In genomic region chr15:66702035-66702769, GRCh38 we compare ENCODE assay signal across 1 cellular context.
TF ChIP-seq lines count a peak whose summit lies in the region.

SMAD6 (plus strand) TSS chr15:66702236; CDS start chr15:66703259, 1,023 bp downstream.

TF ChIP-seq in SK-N-SH, 30 proteins besides CTCF, POLR2A, EP300 and RAD21 (continued from another document):
- TF ChIP-seq USF1 (IDR thresholded peaks at IDR 0.05; ENCODE audit: borderline replicate concordance, low read depth) (peak; percentile 75; the same call in 1 of the 2 replicates), GABPA (IDR thresholded peaks at IDR 0.05; ENCODE audit: low read depth) (no peak), TEAD4 (IDR thresholded peaks at IDR 0.05; ENCODE audit: borderline replicate concordance, insufficient read depth) (0 out of 2 replicates have a peak, but pooled peaks have one; percentile 24), USF2 (IDR thresholded peaks at IDR 0.05; ENCODE audit: borderline replicate concordance, low read depth, low read length) (peak; percentile 14; the same call in 1 of the 2 replicates), RFX5 (IDR thresholded peaks at IDR 0.05; ENCODE audit: low read length) (no peak), MXI1 (IDR thresholded peaks at IDR 0.05; ENCODE audit: low read depth, low read length) (no peak), SMC3 (IDR thresholded peaks at IDR 0.05; ENCODE audit: low read depth, low read length) (no peak), NRF1 (IDR thresholded peaks at IDR 0.05; ENCODE audit: low read depth, low read length) (no peak), SIN3A (IDR thresholded peaks at IDR 0.05; ENCODE audit: borderline replicate concordance, low read depth, low read length) (peak; percentile 57; the same call in 1 of the 2 replicates), FOXJ3 (CRISPR knock-in tag; IDR thresholded peaks at IDR 0.05) (no peak), TCF12 (IDR thresholded peaks at IDR 0.05) (peak; percentile 46; the same call in 1 of the 2 replicates), RXRA (IDR thresholded peaks at IDR 0.05; ENCODE audit: borderline replicate concordance, low read depth) (peak; percentile 70), PBX3 (IDR thresholded peaks at IDR 0.05) (peak; percentile 78), REST (IDR thresholded peaks at IDR 0.05; ENCODE audit: low read depth, low read length) (0 out of 2 replicates have a peak, but pooled peaks have one; percentile 58), YY1 (IDR thresholded peaks at IDR 0.05; ENCODE audit: low read depth) (no peak), FOSL2 (IDR thresholded peaks at IDR 0.05; ENCODE audit: borderline replicate concordance, low read depth) (0 out of 2 replicates have a peak, but pooled peaks have one; percentile 20), MAX (IDR thresholded peaks at IDR 0.05; ENCODE audit: low read depth) (peak; percentile 50; the same call in 1 of the 2 replicates), EZH2phosphoT487 (IDR thresholded peaks at IDR 0.05; ENCODE audit: borderline replicate concordance, low read depth) (no peak), NFIC (IDR thresholded peaks at IDR 0.05; ENCODE audit: borderline replicate concordance) (peak; percentile 32), TAF1 (IDR thresholded peaks at IDR 0.05; ENCODE audit: borderline replicate concordance, low read depth, low read length) (peak; percentile 88), ZBTB33 (IDR thresholded peaks at IDR 0.05; ENCODE audit: borderline replicate concordance, low read depth) (no peak)
